ENCODE assay signal across 10 cellular contexts in the genomic region with DNA sequence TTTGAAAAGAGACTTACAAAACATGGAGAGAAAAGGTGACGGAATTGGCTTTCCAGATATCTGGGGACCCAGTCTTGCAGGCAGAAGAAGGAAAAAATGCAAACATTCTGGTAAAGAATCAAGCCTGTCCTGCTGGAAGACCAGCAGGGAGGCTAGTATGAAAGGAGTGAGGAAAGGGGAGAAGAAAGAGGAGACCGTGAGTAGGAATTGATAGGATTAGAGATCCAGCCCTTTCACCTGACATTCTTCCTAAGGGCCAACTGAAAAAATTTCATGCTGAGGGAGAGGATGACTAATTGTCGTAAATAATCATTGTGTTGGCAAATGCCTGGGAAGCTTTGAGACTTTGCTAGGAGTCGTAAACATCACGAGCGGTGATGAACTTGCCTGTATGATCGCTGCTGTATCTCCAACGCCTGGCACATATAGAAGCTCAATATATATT. TPM values are rescaled to one million over a fixed set of nuclear protein-coding genes. Genes with fewer than 3 reads are reported as not detected.
DNase-seq lines count a peak whose midpoint lies in the region; ATAC-seq and TF ChIP-seq lines count a peak whose summit lies in the region.
"Had no signal": no experiment of that assay in that cellular context is flagged by ENCODE, and none has a peak within 500 bp of the region (broad histone marks: within the 10 kb centered on the region; RNA-seq: fewer than 3 reads in every experiment).

No MANE protein-coding gene starts in this region.

- no peaks in the 10 kb centered on the region for H3K36me3 Mint-ChIP-seq in CD8-positive, alpha-beta T cell
- no peaks in the 10 kb centered on the region for H3K36me3 Mint-ChIP-seq in activated T-helper 2 cell treated with anti-CD3 and anti-CD28 coated beads, Interferon-gamma antibody, Interleukin-2, Interleukin-4, amounts not matched to agents 10 μg/mL and 5 μg/mL and 100 μg/mL, durations not matched to agents 14 hours and 24 hours and 36 hours (ENCODE audit: low read depth)
- no peaks in the 10 kb centered on the region for H3K36me3 Mint-ChIP-seq in nephron progenitor cell (ENCODE audit: low read depth)

- H3K27ac Mint-ChIP-seq in CD8-positive, alpha-beta T cell = no peak overlapping the region
- H3K27ac Mint-ChIP-seq in activated T-helper 2 cell treated with anti-CD3 and anti-CD28 coated beads, Interferon-gamma antibody, Interleukin-2, Interleukin-4, amounts not matched to agents 10 μg/mL and 5 μg/mL and 100 μg/mL, durations not matched to agents 14 hours and 24 hours and 36 hours = no peak overlapping the region
- no peak overlapping the region for H3K27ac Mint-ChIP-seq in nephron progenitor cell

- H3K27me3 Mint-ChIP-seq in CD8-positive, alpha-beta T cell (ENCODE audit: low read depth) = peaks cover 36% of the 10 kb centered on the region
- peaks cover 72% of the 10 kb centered on the region for H3K27me3 Mint-ChIP-seq in activated T-helper 2 cell treated with anti-CD3 and anti-CD28 coated beads, Interferon-gamma antibody, Interleukin-2, Interleukin-4, amounts not matched to agents 10 μg/mL and 5 μg/mL and 100 μg/mL, durations not matched to agents 14 hours and 24 hours and 36 hours (ENCODE audit: low read depth)
- H3K27me3 Mint-ChIP-seq in nephron progenitor cell (ENCODE audit: low read depth, poor library complexity) = peaks cover 51% of the 10 kb centered on the region

- no peak for DNase-seq in CD8-positive, alpha-beta T cell
- no peak for DNase-seq in activated T-helper 2 cell treated with anti-CD3 and anti-CD28 coated beads, Interferon-gamma antibody, Interleukin-2, Interleukin-4, amounts not matched to agents 10 μg/mL and 5 μg/mL and 100 μg/mL, durations not matched to agents 14 hours and 24 hours and 36 hours (ENCODE audit: low spot score)
- DNase-seq in nephron progenitor cell (no peak), WERI-Rb-1 (no peak), SW 1271 (lab: John Stamatoyannopoulos, UW) (no peak)
- DNase-seq: NCI-H2227 treated with DMSO at 0.1 percent for 48 hours had no signal

- H3K27me3 ChIP-seq in CD8-positive, alpha-beta T cell (ENCODE audit: insufficient read depth, low read length) = no peaks in the 10 kb centered on the region
- peaks cover 4% of the 10 kb centered on the region for H3K27me3 ChIP-seq in WERI-Rb-1 (ENCODE audit: insufficient read depth, low read depth, severe bottlenecking)

- ATAC-seq in CD8-positive, alpha-beta T cell = no peak
- ATAC-seq in HG03521 (IDR thresholded peaks at IDR 0.05; ENCODE audit: unreplicated experiment) = no peak
- ATAC-seq in GM18858 (IDR thresholded peaks at IDR 0.05; ENCODE audit: unreplicated experiment) = no peak

- H3K4me3 Mint-ChIP-seq in CD8-positive, alpha-beta T cell = peak overlapping the region; percentile 27
- H3K4me3 Mint-ChIP-seq in activated T-helper 2 cell treated with anti-CD3 and anti-CD28 coated beads, Interferon-gamma antibody, Interleukin-2, Interleukin-4, amounts not matched to agents 10 μg/mL and 5 μg/mL and 100 μg/mL, durations not matched to agents 14 hours and 24 hours and 36 hours (ENCODE audit: low read depth) = peak overlapping the region; percentile 1
- H3K4me3 Mint-ChIP-seq in nephron progenitor cell = peak overlapping the region; percentile 85

- H3K9me3 Mint-ChIP-seq in CD8-positive, alpha-beta T cell = no peaks in the 10 kb centered on the region
- no peaks in the 10 kb centered on the region for H3K9me3 Mint-ChIP-seq in activated T-helper 2 cell treated with anti-CD3 and anti-CD28 coated beads, Interferon-gamma antibody, Interleukin-2, Interleukin-4, amounts not matched to agents 10 μg/mL and 5 μg/mL and 100 μg/mL, durations not matched to agents 14 hours and 24 hours and 36 hours
- H3K9me3 Mint-ChIP-seq in nephron progenitor cell = no peaks in the 10 kb centered on the region

- H3K9me3 ChIP-seq in CD8-positive, alpha-beta T cell (ENCODE audit: low read length) = no peaks in the 10 kb centered on the region
- H3K9me3 ChIP-seq in HEK293 (ENCODE audit: control insufficient read depth, insufficient read depth, low read depth, low read length) (no peaks in the 10 kb centered on the region), WERI-Rb-1 (ENCODE audit: severe bottlenecking) (no peaks in the 10 kb centered on the region)

- intact Hi-C loops in CD8-positive, alpha-beta T cell (cut with DNase I, micrococcal nuclease) = loop anchor here in 1 of 2 experiments (10.0 kb wide), 2 partner anchors 1132 to 1592 kb away; a partner anchor contains a TSS
- intact Hi-C loops in activated T-helper 2 cell treated with anti-CD3 and anti-CD28 coated beads, Interferon-gamma antibody, Interleukin-2, Interleukin-4, amounts not matched to agents 10 μg/mL and 5 μg/mL and 100 μg/mL, durations not matched to agents 14 hours and 24 hours and 36 hours (cut with micrococcal nuclease) = no loop called here

- no peak overlapping the region for H3K4me3 ChIP-seq in CD8-positive, alpha-beta T cell (ENCODE audit: low read depth, low read length)
- no peak overlapping the region; the same call in 1 of the 2 replicates for H3K4me3 ChIP-seq in HEK293 (ENCODE audit: low read depth, low read length)
- no peak overlapping the region for H3K4me3 ChIP-seq in WERI-Rb-1 (ENCODE audit: low read depth, low read length)

- H3K4me1 ChIP-seq in CD8-positive, alpha-beta T cell (ENCODE audit: insufficient read depth, low read length) = peaks cover 10% of the 10 kb centered on the region
- H3K4me1 ChIP-seq in HEK293 (ENCODE audit: control insufficient read depth, insufficient read depth, low read length) = peaks cover 14% of the 10 kb centered on the region

- H3K4me1 Mint-ChIP-seq in CD8-positive, alpha-beta T cell (ENCODE audit: low read depth) = peaks cover 6% of the 10 kb centered on the region
- H3K4me1 Mint-ChIP-seq in activated T-helper 2 cell treated with anti-CD3 and anti-CD28 coated beads, Interferon-gamma antibody, Interleukin-2, Interleukin-4, amounts not matched to agents 10 μg/mL and 5 μg/mL and 100 μg/mL, durations not matched to agents 14 hours and 24 hours and 36 hours (ENCODE audit: low read depth) = peaks cover 3% of the 10 kb centered on the region
- peaks cover 63% of the 10 kb centered on the region for H3K4me1 Mint-ChIP-seq in nephron progenitor cell

- no peaks in the 10 kb centered on the region for H3K36me3 ChIP-seq in CD8-positive, alpha-beta T cell (ENCODE audit: insufficient read depth, low read length)
- H3K36me3 ChIP-seq in HEK293 (ENCODE audit: control insufficient read depth in 2 of 2, insufficient read depth in 1 of 2, low read length in 2 of 2) (no peaks in the 10 kb centered on the region), WERI-Rb-1 (no peaks in the 10 kb centered on the region)

- TF ChIP-seq CTCF in CD8-positive, alpha-beta T cell (IDR thresholded peaks at IDR 0.05) = no peak
- no peak for TF ChIP-seq CTCF in HEK293 (tag by site-specific recombination; IDR thresholded peaks at IDR 0.05)
- no peak for TF ChIP-seq CTCF in nephron progenitor cell (IDR thresholded peaks at IDR 0.05)
- TF ChIP-seq CTCF in WERI-Rb-1 (IDR thresholded peaks at IDR 0.05; ENCODE audit: low read depth, low read length) = no peak

- no peak overlapping the region for H3K27ac ChIP-seq in CD8-positive, alpha-beta T cell (ENCODE audit: low read depth, low read length)
- H3K27ac ChIP-seq in HEK293 (ENCODE audit: extremely low read depth, low read depth, low read length) (no peak overlapping the region), WERI-Rb-1 (no peak overlapping the region)
- H3K27ac ChIP-seq: parathyroid adenoma had no signal

- CTCF ChIA-PET in CD8-positive, alpha-beta T cell (lab: Charles Lee) = no interaction called here
- CTCF ChIA-PET in HEK293 (lab: Yijun Ruan, JAX) = no interaction called here

- POLR2A ChIA-PET in CD8-positive, alpha-beta T cell (lab: Charles Lee) = no interaction called here
- POLR2A ChIA-PET in HEK293 (lab: Yijun Ruan, JAX) = interaction anchor here (0.7 kb wide), 1 partner anchor 12 kb away, joined by 3 read pairs; a partner anchor contains a TSS

TF ChIP-seq in HEK293, 187 proteins besides CTCF, POLR2A, EP300 and RAD21 (continues in another document):
- TF ChIP-seq, protein P1, sequence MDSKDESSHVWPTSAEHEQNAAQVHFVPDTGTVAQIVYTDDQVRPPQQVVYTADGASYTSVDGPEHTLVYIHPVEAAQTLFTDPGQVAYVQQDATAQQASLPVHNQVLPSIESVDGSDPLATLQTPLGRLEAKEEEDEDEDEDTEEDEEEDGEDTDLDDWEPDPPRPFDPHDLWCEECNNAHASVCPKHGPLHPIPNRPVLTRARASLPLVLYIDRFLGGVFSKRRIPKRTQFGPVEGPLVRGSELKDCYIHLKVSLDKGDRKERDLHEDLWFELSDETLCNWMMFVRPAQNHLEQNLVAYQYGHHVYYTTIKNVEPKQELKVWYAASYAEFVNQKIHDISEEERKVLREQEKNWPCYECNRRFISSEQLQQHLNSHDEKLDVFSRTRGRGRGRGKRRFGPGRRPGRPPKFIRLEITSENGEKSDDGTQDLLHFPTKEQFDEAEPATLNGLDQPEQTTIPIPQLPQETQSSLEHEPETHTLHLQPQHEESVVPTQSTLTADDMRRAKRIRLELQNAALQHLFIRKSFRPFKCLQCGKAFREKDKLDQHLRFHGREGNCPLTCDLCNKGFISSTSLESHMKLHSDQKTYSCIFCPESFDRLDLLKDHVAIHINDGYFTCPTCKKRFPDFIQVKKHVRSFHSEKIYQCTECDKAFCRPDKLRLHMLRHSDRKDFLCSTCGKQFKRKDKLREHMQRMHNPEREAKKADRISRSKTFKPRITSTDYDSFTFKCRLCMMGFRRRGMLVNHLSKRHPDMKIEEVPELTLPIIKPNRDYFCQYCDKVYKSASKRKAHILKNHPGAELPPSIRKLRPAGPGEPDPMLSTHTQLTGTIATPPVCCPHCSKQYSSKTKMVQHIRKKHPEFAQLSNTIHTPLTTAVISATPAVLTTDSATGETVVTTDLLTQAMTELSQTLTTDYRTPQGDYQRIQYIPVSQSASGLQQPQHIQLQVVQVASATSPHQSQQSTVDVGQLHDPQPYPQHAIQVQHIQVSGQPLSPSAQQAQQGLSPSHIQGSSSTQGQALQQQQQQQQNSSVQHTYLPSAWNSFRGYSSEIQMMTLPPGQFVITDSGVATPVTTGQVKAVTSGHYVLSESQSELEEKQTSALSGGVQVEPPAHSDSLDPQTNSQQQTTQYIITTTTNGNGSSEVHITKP (tag by site-specific recombination; IDR thresholded peaks at IDR 0.05) = peak; percentile 65
- TF ChIP-seq ZNF677 (tag by site-specific recombination; IDR thresholded peaks at IDR 0.05) = no peak

RNA-seq across cellular contexts. Expression of a gene that starts 12.1 kb away (rescaled TPM):
- total RNA-seq in CD8-positive, alpha-beta T cell = not detected
- total RNA-seq in activated T-helper 2 cell treated with anti-CD3 and anti-CD28 coated beads, Interferon-gamma antibody, Interleukin-2, Interleukin-4, amounts not matched to agents 10 μg/mL and 5 μg/mL and 100 μg/mL, durations not matched to agents 14 hours and 24 hours and 36 hours = not detected in 2 replicates

Comparison
In these comparisons a context has a peak if more than half of its experiments do, and no peak if none do; other contexts are left out.
1. H3K4me3 Mint-ChIP-seq: peak in every context shown above with its lines; median percentile 85 in nephron progenitor cell; 27 in CD8-positive, alpha-beta T cell; 1 in activated T-helper 2 cell treated with anti-CD3 and anti-CD28 coated beads, Interferon-gamma antibody, Interleukin-2, Interleukin-4, amounts not matched to agents 10 μg/mL and 5 μg/mL and 100 μg/mL, durations not matched to agents 14 hours and 24 hours and 36 hours.